In genomic region chr16:31451681-31452351, GRCh38 we compare ENCODE assay signal across 1 cellular context.
TF ChIP-seq lines count a peak whose summit lies in the region.

No MANE protein-coding gene starts in this region.

TF ChIP-seq in K562, 482 proteins besides CTCF, POLR2A, EP300 and RAD21 (continued from another document and continues in another):
- TF ChIP-seq ZBTB9 (CRISPR knock-in tag; IDR thresholded peaks at IDR 0.05) (peak; percentile 36; the same call in 1 of the 2 replicates), KLF16 (IDR thresholded peaks at IDR 0.05) (no peak), KDM1A (IDR thresholded peaks at IDR 0.05) (0 out of 4 replicates have a peak, but pooled peaks of 1 of the 2 experiments have one; percentile 6), BHLHE40 (IDR thresholded peaks at IDR 0.05; ENCODE audit: low read length) (peak; percentile 54), ZNF592 (IDR thresholded peaks at IDR 0.05) (peak; percentile 47; the same call in 1 of the 2 replicates), ZMIZ1 (IDR thresholded peaks at IDR 0.05; ENCODE audit: low read depth in 2 of 2, low read length in 2 of 2) (no peak), ZFP1 (CRISPR knock-in tag; IDR thresholded peaks at IDR 0.05) (no peak), KLF13 (tag; IDR thresholded peaks at IDR 0.05; ENCODE audit: borderline replicate concordance, low read depth) (no peak), NFIC (IDR thresholded peaks at IDR 0.05) (0 out of 2 replicates have a peak, but pooled peaks have one; percentile 25), ZNF436 (CRISPR knock-in tag; IDR thresholded peaks at IDR 0.05) (no peak), JUN (IDR thresholded peaks at IDR 0.05; ENCODE audit: borderline replicate concordance, low read depth, low read length) (0 out of 2 replicates have a peak, but pooled peaks have one; percentile 35), JUN (CRISPR knock-in tag; IDR thresholded peaks at IDR 0.05; ENCODE audit: borderline replicate concordance) (no peak), MEF2A (IDR thresholded peaks at IDR 0.05; ENCODE audit: control insufficient read depth, low read depth, low read length) (no peak), CSDE1 (IDR thresholded peaks at IDR 0.05) (no peak), CEBPG (CRISPR knock-in tag; IDR thresholded peaks at IDR 0.05) (no peak), CEBPG (tag; conservative IDR thresholded peaks at IDR 0.05 in 1 of 2, IDR thresholded peaks at IDR 0.05 in 1 of 2) (no peak), ESRRB (CRISPR knock-in tag; IDR thresholded peaks at IDR 0.05; ENCODE audit: borderline replicate concordance) (no peak), TCF7L2 (IDR thresholded peaks at IDR 0.05; ENCODE audit: low read depth, low read length) (no peak), CBX3 (IDR thresholded peaks at IDR 0.05; ENCODE audit: borderline replicate concordance in 1 of 2, low read length in 2 of 2) (peak in 1 of 2 experiments; percentile 52; a peak in 1 of 3 replicates), MAZ (CRISPR knock-in tag; conservative IDR thresholded peaks at IDR 0.05 in 1 of 2, IDR thresholded peaks at IDR 0.05 in 1 of 2) (peak in 1 of 2 experiments; percentile 37; a peak in 1 of 4 replicates), NCOA4 (IDR thresholded peaks at IDR 0.05; ENCODE audit: partially characterized antibody) (no peak), HBP1 (CRISPR knock-in tag; IDR thresholded peaks at IDR 0.05) (no peak), ID3 (CRISPR knock-in tag; IDR thresholded peaks at IDR 0.05) (no peak), ID3 (tag; IDR thresholded peaks at IDR 0.05) (no peak), VEZF1 (CRISPR knock-in tag; IDR thresholded peaks at IDR 0.05) (peak; percentile 55), CHD2 (IDR thresholded peaks at IDR 0.05; ENCODE audit: low read depth, low read length) (0 out of 2 replicates have a peak, but pooled peaks have one; percentile 36), PBX2 (CRISPR knock-in tag; IDR thresholded peaks at IDR 0.05; ENCODE audit: low read depth) (no peak), PBX2 (tag; conservative IDR thresholded peaks at IDR 0.05; ENCODE audit: low read depth) (no peak), IRF1 (CRISPR knock-in tag; IDR thresholded peaks at IDR 0.05; ENCODE audit: borderline replicate concordance) (no peak), TEAD4 (IDR thresholded peaks at IDR 0.05; ENCODE audit: low read length) (0 out of 2 replicates have a peak, but pooled peaks have one; percentile 38), TEAD4 (CRISPR knock-in tag; IDR thresholded peaks at IDR 0.05; ENCODE audit: borderline replicate concordance) (no peak), U2AF2 (optimal IDR thresholded peaks at IDR 0.05; ENCODE audit: low read depth, low read length) (no peak), ZBTB49 (CRISPR knock-in tag; IDR thresholded peaks at IDR 0.05; ENCODE audit: borderline replicate concordance) (no peak), THAP7 (CRISPR knock-in tag; IDR thresholded peaks at IDR 0.05) (no peak), PHTF2 (CRISPR knock-in tag; IDR thresholded peaks at IDR 0.05) (no peak)
